9 cellular contexts compared by ENCODE assay signal in the genomic region with DNA sequence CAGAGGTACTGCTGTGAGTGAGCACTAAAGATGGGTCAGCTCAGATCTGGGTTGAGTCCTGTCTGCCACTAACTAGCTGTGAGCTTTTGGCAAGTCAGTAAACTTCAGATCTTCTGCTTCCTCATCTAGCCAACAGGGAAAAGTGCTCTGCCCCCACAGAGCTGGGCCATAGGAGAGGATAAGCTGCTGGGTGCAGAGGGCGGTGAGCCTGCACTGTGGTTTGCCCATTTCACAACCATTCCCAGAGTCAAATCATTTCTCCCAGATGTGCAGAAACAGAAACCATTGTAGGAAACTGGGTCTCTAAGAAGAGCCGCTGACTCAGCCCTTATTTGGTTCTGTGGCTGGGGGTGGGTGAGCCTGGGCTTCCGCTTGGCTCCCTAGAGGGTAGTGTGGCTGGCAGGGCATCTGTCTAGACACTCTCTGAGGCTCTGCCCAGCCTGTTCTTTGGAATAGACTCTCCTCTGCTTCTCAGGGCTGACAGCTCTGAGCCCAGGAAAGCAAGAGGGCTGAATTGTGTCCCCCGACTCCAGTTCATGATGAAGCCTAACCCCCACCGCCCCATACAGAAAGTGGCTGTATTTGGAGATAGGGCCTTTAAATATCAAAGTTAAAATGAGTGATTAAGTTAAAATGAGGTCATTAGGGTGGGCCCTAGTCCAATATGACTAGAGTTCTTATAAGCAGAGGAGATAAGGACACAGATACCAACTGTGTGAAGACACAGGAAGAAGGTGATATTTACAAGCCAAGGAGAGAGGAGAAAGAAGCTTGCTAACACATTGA. TPM values are rescaled to one million over a fixed set of nuclear protein-coding genes. Genes with fewer than 3 reads are reported as not detected.
DNase-seq lines count a peak whose midpoint lies in the region; ATAC-seq and TF ChIP-seq lines count a peak whose summit lies in the region.
"Had no signal": no experiment of that assay in that cellular context is flagged by ENCODE, and none has a peak within 500 bp of the region (broad histone marks: within the 10 kb centered on the region; RNA-seq: fewer than 3 reads in every experiment).

No MANE protein-coding gene starts in this region.

- H3K36me3 ChIP-seq in endodermal cell (ENCODE audit: control insufficient read depth, insufficient read depth, low read length): no peaks in the 10 kb centered on the region

- no peak overlapping the region for H3K4me3 ChIP-seq in endodermal cell (ENCODE audit: low read length)

- ATAC-seq in CD4-positive, alpha-beta T cell (ENCODE audit: poor library complexity): peak; percentile 65
- ATAC-seq in GM19438 (IDR thresholded peaks at IDR 0.05; ENCODE audit: low read depth, unreplicated experiment): peak; percentile 92
- ATAC-seq in HG03439 (IDR thresholded peaks at IDR 0.05; ENCODE audit: unreplicated experiment): peak; percentile 91
- ATAC-seq in stimulated activated naive CD8-positive, alpha-beta T cell treated with anti-CD3 and anti-CD28 coated beads, Interleukin-15, Interleukin-2, amounts not matched to agents 100 U/mL and 50 U/mL, for 24 hours: peak; percentile 90

- no peak overlapping the region for H3K9ac ChIP-seq in endodermal cell (ENCODE audit: extremely low read depth, low read length, poor library complexity, severe bottlenecking)

- H3K27ac Mint-ChIP-seq in CD4-positive, alpha-beta T cell: no peak overlapping the region
- no peak overlapping the region for H3K27ac Mint-ChIP-seq in activated CD4-positive, alpha-beta T cell treated with anti-CD3 and anti-CD28 coated beads, Interleukin-2, amount 10 ng/mL, durations not matched to agents 24 days and 14 days
- no peak overlapping the region for H3K27ac Mint-ChIP-seq in endodermal cell
- no peak overlapping the region for H3K27ac Mint-ChIP-seq in activated T-helper 2 cell treated with anti-CD3 and anti-CD28 coated beads, Interferon-gamma antibody, Interleukin-2, Interleukin-4, amounts not matched to agents 10 μg/mL and 5 μg/mL and 100 μg/mL, durations not matched to agents 14 hours and 24 hours and 36 hours

- peak in 2 of 10 experiments; percentile 30 to 38 for DNase-seq in CD4-positive, alpha-beta T cell
- DNase-seq in activated CD4-positive, alpha-beta T cell treated with anti-CD3 and anti-CD28 coated beads, Interleukin-2, amount 10 ng/mL, durations not matched to agents 24 days and 14 days: peak; percentile 68
- DNase-seq in cardiac septum (ENCODE audit: low spot score): peak; percentile 78
- DNase-seq in stimulated activated naive CD8-positive, alpha-beta T cell treated with anti-CD3 and anti-CD28 coated beads, Interleukin-15, Interleukin-2, amounts not matched to agents 100 U/mL and 50 U/mL, for 24 hours: peak; percentile 47
- DNase-seq in endodermal cell: no peak
- no peak for DNase-seq in activated T-helper 2 cell treated with anti-CD3 and anti-CD28 coated beads, Interferon-gamma antibody, Interleukin-2, Interleukin-4, amounts not matched to agents 10 μg/mL and 5 μg/mL and 100 μg/mL, durations not matched to agents 14 hours and 24 hours and 36 hours (ENCODE audit: low spot score)

- peaks cover 1% of the 10 kb centered on the region for H3K36me3 Mint-ChIP-seq in CD4-positive, alpha-beta T cell (ENCODE audit: low read depth)
- H3K36me3 Mint-ChIP-seq in activated CD4-positive, alpha-beta T cell treated with anti-CD3 and anti-CD28 coated beads, Interleukin-2, amount 10 ng/mL, durations not matched to agents 24 days and 14 days (ENCODE audit: low read depth): no peaks in the 10 kb centered on the region
- no peaks in the 10 kb centered on the region for H3K36me3 Mint-ChIP-seq in endodermal cell (ENCODE audit: low read depth)
- no peaks in the 10 kb centered on the region for H3K36me3 Mint-ChIP-seq in activated T-helper 2 cell treated with anti-CD3 and anti-CD28 coated beads, Interferon-gamma antibody, Interleukin-2, Interleukin-4, amounts not matched to agents 10 μg/mL and 5 μg/mL and 100 μg/mL, durations not matched to agents 14 hours and 24 hours and 36 hours (ENCODE audit: low read depth)

- peaks cover 3% of the 10 kb centered on the region for H3K9me3 Mint-ChIP-seq in CD4-positive, alpha-beta T cell
- H3K9me3 Mint-ChIP-seq in activated CD4-positive, alpha-beta T cell treated with anti-CD3 and anti-CD28 coated beads, Interleukin-2, amount 10 ng/mL, durations not matched to agents 24 days and 14 days: peaks cover 20% of the 10 kb centered on the region
- H3K9me3 Mint-ChIP-seq in endodermal cell: no peaks in the 10 kb centered on the region
- no peaks in the 10 kb centered on the region for H3K9me3 Mint-ChIP-seq in activated T-helper 2 cell treated with anti-CD3 and anti-CD28 coated beads, Interferon-gamma antibody, Interleukin-2, Interleukin-4, amounts not matched to agents 10 μg/mL and 5 μg/mL and 100 μg/mL, durations not matched to agents 14 hours and 24 hours and 36 hours

- CTCF ChIA-PET in CD4-positive, alpha-beta T cell (lab: Charles Lee): no interaction called here

- intact Hi-C loops in CD4-positive, alpha-beta T cell (cut with DNase I, micrococcal nuclease): no loop called here
- intact Hi-C loops in activated CD4-positive, alpha-beta T cell treated with anti-CD3 and anti-CD28 coated beads, Interleukin-2, amount 10 ng/mL, durations not matched to agents 24 days and 14 days (cut with micrococcal nuclease): no loop called here
- intact Hi-C loops in cardiac septum (cut with DNase I): no loop called here
- intact Hi-C loops in activated T-helper 2 cell treated with anti-CD3 and anti-CD28 coated beads, Interferon-gamma antibody, Interleukin-2, Interleukin-4, amounts not matched to agents 10 μg/mL and 5 μg/mL and 100 μg/mL, durations not matched to agents 14 hours and 24 hours and 36 hours (cut with micrococcal nuclease): no loop called here

- 95% methylated on average over 5 of the region's 5 CpGs; no CpG with 5 or more reads in 1 of the 2 experiments for WGBS in endodermal cell (ENCODE audit: insufficient coverage in 1 of 2, insufficient read length in 1 of 2), 2 experiments

- H3K27me3 Mint-ChIP-seq in CD4-positive, alpha-beta T cell: peaks cover 40% of the 10 kb centered on the region
- peaks cover 20% of the 10 kb centered on the region for H3K27me3 Mint-ChIP-seq in activated CD4-positive, alpha-beta T cell treated with anti-CD3 and anti-CD28 coated beads, Interleukin-2, amount 10 ng/mL, durations not matched to agents 24 days and 14 days
- H3K27me3 Mint-ChIP-seq in endodermal cell (ENCODE audit: insufficient read depth): peaks cover 9% of the 10 kb centered on the region
- peaks cover 38% of the 10 kb centered on the region for H3K27me3 Mint-ChIP-seq in activated T-helper 2 cell treated with anti-CD3 and anti-CD28 coated beads, Interferon-gamma antibody, Interleukin-2, Interleukin-4, amounts not matched to agents 10 μg/mL and 5 μg/mL and 100 μg/mL, durations not matched to agents 14 hours and 24 hours and 36 hours (ENCODE audit: low read depth)

- no peaks in the 10 kb centered on the region for H3K4me1 ChIP-seq in endodermal cell (ENCODE audit: control insufficient read depth, insufficient read depth, low read length)

- POLR2A ChIA-PET in CD4-positive, alpha-beta T cell (lab: Charles Lee): no interaction called here

- H3K27ac ChIP-seq in CD4-positive, alpha-beta T cell (ENCODE audit: low read depth, low read length): no peak overlapping the region
- H3K27ac ChIP-seq in endodermal cell (ENCODE audit: low read depth, low read length): no peak overlapping the region

- peaks cover 14% of the 10 kb centered on the region for H3K4me1 Mint-ChIP-seq in CD4-positive, alpha-beta T cell (ENCODE audit: low read depth)
- H3K4me1 Mint-ChIP-seq in activated CD4-positive, alpha-beta T cell treated with anti-CD3 and anti-CD28 coated beads, Interleukin-2, amount 10 ng/mL, durations not matched to agents 24 days and 14 days: peaks cover 13% of the 10 kb centered on the region
- peaks cover 4% of the 10 kb centered on the region for H3K4me1 Mint-ChIP-seq in endodermal cell
- H3K4me1 Mint-ChIP-seq in activated T-helper 2 cell treated with anti-CD3 and anti-CD28 coated beads, Interferon-gamma antibody, Interleukin-2, Interleukin-4, amounts not matched to agents 10 μg/mL and 5 μg/mL and 100 μg/mL, durations not matched to agents 14 hours and 24 hours and 36 hours (ENCODE audit: low read depth): peaks cover 17% of the 10 kb centered on the region

- TF ChIP-seq CTCF in CD4-positive, alpha-beta T cell (IDR thresholded peaks at IDR 0.05): no peak
- no peak for TF ChIP-seq CTCF in endodermal cell (conservative IDR thresholded peaks at IDR 0.05)

- H3K4me3 Mint-ChIP-seq in CD4-positive, alpha-beta T cell: no peak overlapping the region
- H3K4me3 Mint-ChIP-seq in activated CD4-positive, alpha-beta T cell treated with anti-CD3 and anti-CD28 coated beads, Interleukin-2, amount 10 ng/mL, durations not matched to agents 24 days and 14 days: peak overlapping the region; percentile 7
- H3K4me3 Mint-ChIP-seq in endodermal cell: no peak overlapping the region
- no peak overlapping the region for H3K4me3 Mint-ChIP-seq in activated T-helper 2 cell treated with anti-CD3 and anti-CD28 coated beads, Interferon-gamma antibody, Interleukin-2, Interleukin-4, amounts not matched to agents 10 μg/mL and 5 μg/mL and 100 μg/mL, durations not matched to agents 14 hours and 24 hours and 36 hours (ENCODE audit: low read depth)

- no peaks in the 10 kb centered on the region for H3K9me3 ChIP-seq in CD4-positive, alpha-beta T cell (ENCODE audit: control insufficient read depth, low read length)
- no peaks in the 10 kb centered on the region for H3K9me3 ChIP-seq in endodermal cell (ENCODE audit: control insufficient read depth, low read length)

- H3K27me3 ChIP-seq in CD4-positive, alpha-beta T cell (ENCODE audit: control insufficient read depth, insufficient read depth, low read length): peaks cover 17% of the 10 kb centered on the region
- H3K27me3 ChIP-seq in endodermal cell (ENCODE audit: control insufficient read depth, insufficient read depth, low read length, poor library complexity, severe bottlenecking): peaks cover 7% of the 10 kb centered on the region

RNA-seq across cellular contexts. Expression of gene ARHGAP22, which starts 29.5 kb away (rescaled TPM):
- not detected for total RNA-seq in CD4-positive, alpha-beta T cell
- total RNA-seq in activated CD4-positive, alpha-beta T cell treated with anti-CD3 and anti-CD28 coated beads, Interleukin-2, amount 10 ng/mL, durations not matched to agents 24 days and 14 days: not detected in 2 replicates
- total RNA-seq in cardiac septum (4.4 TPM), endodermal cell (10 to 100 TPM; 10.3 to 14.1 TPM)
- polyA plus RNA-seq in endodermal cell (2013, experiment 1 of 2): 1.8 TPM
- polyA plus RNA-seq in endodermal cell (2013, experiment 2 of 2): 1.3 TPM
- total RNA-seq in activated T-helper 2 cell treated with anti-CD3 and anti-CD28 coated beads, Interferon-gamma antibody, Interleukin-2, Interleukin-4, amounts not matched to agents 10 μg/mL and 5 μg/mL and 100 μg/mL, durations not matched to agents 14 hours and 24 hours and 36 hours: 0.18 and 0.43 TPM in 2 replicates

RNA-seq across cellular contexts. Expression of gene WDFY4, which starts 50.3 kb away (rescaled TPM):
- 1 to 10 TPM; 1.3 to 2.5 TPM for total RNA-seq in CD4-positive, alpha-beta T cell
- total RNA-seq in activated CD4-positive, alpha-beta T cell treated with anti-CD3 and anti-CD28 coated beads, Interleukin-2, amount 10 ng/mL, durations not matched to agents 24 days and 14 days: 0.05 TPM in 1 of 2 replicates, not detected in the other
- total RNA-seq in cardiac septum (1.5 TPM), endodermal cell (not detected)
- polyA plus RNA-seq in endodermal cell (2013, experiment 1 of 2): 0.04 TPM
- polyA plus RNA-seq in endodermal cell (2013, experiment 2 of 2): not detected
- 0.18 and 0.21 TPM in 2 replicates for total RNA-seq in activated T-helper 2 cell treated with anti-CD3 and anti-CD28 coated beads, Interferon-gamma antibody, Interleukin-2, Interleukin-4, amounts not matched to agents 10 μg/mL and 5 μg/mL and 100 μg/mL, durations not matched to agents 14 hours and 24 hours and 36 hours
- total RNA-seq: NCI-H460 had no signal

Comparison
In these comparisons a context has a peak if more than half of its experiments do, and no peak if none do; other contexts are left out.
1. DNase-seq: peak in activated CD4-positive, alpha-beta T cell treated with anti-CD3 and anti-CD28 coated beads, Interleukin-2, amount 10 ng/mL, durations not matched to agents 24 days and 14 days (single experiment), cardiac septum (single experiment) and stimulated activated naive CD8-positive, alpha-beta T cell treated with anti-CD3 and anti-CD28 coated beads, Interleukin-15, Interleukin-2, amounts not matched to agents 100 U/mL and 50 U/mL, for 24 hours (single experiment); none in endodermal cell (single experiment) and activated T-helper 2 cell treated with anti-CD3 and anti-CD28 coated beads, Interferon-gamma antibody, Interleukin-2, Interleukin-4, amounts not matched to agents 10 μg/mL and 5 μg/mL and 100 μg/mL, durations not matched to agents 14 hours and 24 hours and 36 hours (single experiment).
2. Peak in every context shown above with its lines, with median percentiles within 50 percentile points of each other: ATAC-seq.